ENCODE assay signal across 12 cellular contexts in the genomic region with DNA sequence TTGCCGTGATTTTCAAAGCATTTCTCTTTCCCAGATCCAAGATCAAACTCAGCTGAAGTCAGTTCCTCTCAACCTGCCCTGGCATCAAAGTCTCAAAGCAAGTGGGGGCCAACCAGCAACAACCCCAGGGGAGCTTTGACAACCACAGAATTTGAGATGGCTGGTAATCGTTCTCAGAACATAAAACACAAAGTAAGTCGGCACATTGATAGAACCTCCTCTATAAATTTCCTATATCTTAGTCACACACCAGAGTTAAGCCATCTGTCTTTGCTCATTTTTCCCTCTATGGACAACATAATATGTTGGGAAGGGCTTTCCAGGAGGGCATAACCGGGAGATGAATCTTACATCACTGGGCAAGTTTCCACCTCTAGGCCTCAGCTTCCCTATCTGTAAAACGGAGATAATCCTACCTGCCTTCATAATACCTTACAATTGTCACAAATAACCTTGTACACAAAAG. TPM values are rescaled to one million over a fixed set of nuclear protein-coding genes. Genes with fewer than 3 reads are reported as not detected.
DNase-seq lines count a peak whose midpoint lies in the region; ATAC-seq and TF ChIP-seq lines count a peak whose summit lies in the region.
"Had no signal": no experiment of that assay in that cellular context is flagged by ENCODE, and none has a peak within 500 bp of the region (broad histone marks: within the 10 kb centered on the region; RNA-seq: fewer than 3 reads in every experiment).

No MANE protein-coding gene starts in this region.

- H3K27ac ChIP-seq in MM.1S (ENCODE audit: low read length) (peak overlapping the region; percentile 94; the same call in 1 of the 2 replicates), psoas muscle (peak overlapping the region; percentile 85), upper lobe of right lung (no peak overlapping the region)

- no peak for DNase-seq in T-helper 2 cell treated with Interferon-gamma antibody and Interleukin-4, amounts not matched to agents 5 μg/mL and 100 μg/mL, for 36 hours (ENCODE audit: low spot score)
- DNase-seq in T-helper 2 cell (no peak), MM.1S (no peak), MCF 10A (ENCODE audit: unreplicated experiment) (no peak), psoas muscle (no peak), MG63 (no peak), upper lobe of right lung (no peak), cortex of kidney (lab: John Stamatoyannopoulos, UW) (no peak)
- DNase-seq: kidney, NCI-H187, right cardiac atrium, SJCRH30 had no signal

- BruUV-seq in MCF 10A (replicated peaks; lab: Mats Ljungman, UMichigan) = no TSS peak

- H3K36me3 ChIP-seq in MM.1S (replicated peaks; ENCODE audit: insufficient read depth, low read length) (peaks cover 12% of the 10 kb centered on the region), psoas muscle (ENCODE audit: insufficient read depth in 1 of 2, low read depth in 1 of 2) (peaks cover 8 to 54% of the 10 kb centered on the region in 2 donors), MG63 (peaks cover 69% of the 10 kb centered on the region), upper lobe of right lung (peaks cover 35% of the 10 kb centered on the region)

- no peaks in the 10 kb centered on the region for H3K9me3 Mint-ChIP-seq in T-helper 2 cell treated with Interferon-gamma antibody and Interleukin-4, amounts not matched to agents 5 μg/mL and 100 μg/mL, for 36 hours
- H3K9me3 Mint-ChIP-seq in MCF 10A (ENCODE audit: unreplicated experiment) = no peaks in the 10 kb centered on the region

- H3K4me1 ChIP-seq in MM.1S (ENCODE audit: low read length) = peaks cover 28% of the 10 kb centered on the region
- H3K4me1 ChIP-seq in psoas muscle = peaks cover 35% of the 10 kb centered on the region
- H3K4me1 ChIP-seq in upper lobe of right lung = peaks cover 34% of the 10 kb centered on the region

- H3K79me2 ChIP-seq in MM.1S (ENCODE audit: low read length) = peaks cover 75% of the 10 kb centered on the region

- POLR2A ChIA-PET in MCF 10A (lab: Yijun Ruan, JAX) = interaction anchor here (0.5 to 4.4 kb wide), 7 partner anchors 11 to 246 kb away, joined by 3 to 64 read pairs (median 14); a partner anchor contains a TSS

- peaks cover 41% of the 10 kb centered on the region for H3F3A ChIP-seq in MM.1S (ENCODE audit: insufficient read depth, low read length)

- H3K4me3 ChIP-seq in MM.1S (ENCODE audit: low read length) = peak overlapping the region; percentile 88; the same call in 1 of the 2 replicates
- H3K4me3 ChIP-seq in psoas muscle = peak overlapping the region; percentile 82
- no peak overlapping the region for H3K4me3 ChIP-seq in MG63
- no peak overlapping the region for H3K4me3 ChIP-seq in upper lobe of right lung

- no peaks in the 10 kb centered on the region for H3K27me3 Mint-ChIP-seq in T-helper 2 cell treated with Interferon-gamma antibody and Interleukin-4, amounts not matched to agents 5 μg/mL and 100 μg/mL, for 36 hours (ENCODE audit: low read depth)
- H3K27me3 Mint-ChIP-seq in MCF 10A (ENCODE audit: insufficient read depth, unreplicated experiment) = no peaks in the 10 kb centered on the region

- ATAC-seq in psoas muscle (no peak), upper lobe of right lung (no peak)
- ATAC-seq: right cardiac atrium had no signal

- no peak overlapping the region for H2AFZ ChIP-seq in MM.1S (ENCODE audit: low read length)

- TF ChIP-seq CTCF in MM.1S (IDR thresholded peaks at IDR 0.05; ENCODE audit: low read length) (no peak), MCF 10A (IDR thresholded peaks at IDR 0.05; ENCODE audit: unreplicated experiment) (no peak), psoas muscle (IDR thresholded peaks at IDR 0.05) (no peak), upper lobe of right lung (IDR thresholded peaks at IDR 0.05) (no peak)

- H3K36me3 Mint-ChIP-seq in T-helper 2 cell treated with Interferon-gamma antibody and Interleukin-4, amounts not matched to agents 5 μg/mL and 100 μg/mL, for 36 hours (ENCODE audit: low read depth) = peaks cover 77% of the 10 kb centered on the region
- H3K36me3 Mint-ChIP-seq in MCF 10A (ENCODE audit: insufficient read depth, unreplicated experiment) = peaks cover 75% of the 10 kb centered on the region

- peak overlapping the region; percentile 83 for H3K4me2 ChIP-seq in MM.1S (ENCODE audit: low read depth, low read length)

- H3K9me2 ChIP-seq in MM.1S (replicated peaks; ENCODE audit: insufficient read depth, low read length) = no peaks in the 10 kb centered on the region

- H3K4me1 Mint-ChIP-seq in T-helper 2 cell treated with Interferon-gamma antibody and Interleukin-4, amounts not matched to agents 5 μg/mL and 100 μg/mL, for 36 hours (ENCODE audit: low read depth) = peaks cover 51% of the 10 kb centered on the region
- H3K4me1 Mint-ChIP-seq in MCF 10A (ENCODE audit: insufficient read depth, unreplicated experiment) = peaks cover 30% of the 10 kb centered on the region

- peak overlapping the region; percentile 98 for H3K4me3 Mint-ChIP-seq in T-helper 2 cell treated with Interferon-gamma antibody and Interleukin-4, amounts not matched to agents 5 μg/mL and 100 μg/mL, for 36 hours
- peak overlapping the region; percentile 91 for H3K4me3 Mint-ChIP-seq in MCF 10A (ENCODE audit: unreplicated experiment)

- CTCF ChIA-PET in MCF 10A (lab: Yijun Ruan, JAX) = no interaction called here

- H3K27ac Mint-ChIP-seq in T-helper 2 cell treated with Interferon-gamma antibody and Interleukin-4, amounts not matched to agents 5 μg/mL and 100 μg/mL, for 36 hours = peak overlapping the region; percentile 96
- H3K27ac Mint-ChIP-seq in MCF 10A (ENCODE audit: low read depth, unreplicated experiment) = peak overlapping the region; percentile 95

- H4K20me1 ChIP-seq in MM.1S (ENCODE audit: insufficient read depth, low read length) = 0 out of 2 replicates have a peak, but pooled peaks cover 9% of the 10 kb centered on the region

- no peak overlapping the region for H3K9ac ChIP-seq in MM.1S (ENCODE audit: low read length)

- H3K27me3 ChIP-seq in MM.1S (replicated peaks; ENCODE audit: insufficient read depth, low read length) (no peaks in the 10 kb centered on the region), psoas muscle (ENCODE audit: insufficient read depth in 3 of 3, low read length in 2 of 3) (no peaks in the 10 kb centered on the region), MG63 (no peaks in the 10 kb centered on the region), upper lobe of right lung (no peaks in the 10 kb centered on the region)
- H3K27me3 ChIP-seq: SJCRH30 had no signal

- WGBS in psoas muscle, 3 donors = 68 to 72% (median 69%) methylated on average over 5 of the region's 5 CpGs

- intact Hi-C loops in MCF 10A (cut with micrococcal nuclease) (no loop called here), psoas muscle (cut with DNase I) (loop anchor here in 1 of 2 donors (5.0 kb wide), 1 partner anchor 249 kb away; a partner anchor contains a TSS), upper lobe of right lung (cut with DNase I) (no loop called here)

- H3K9me3 ChIP-seq in MM.1S (replicated peaks; ENCODE audit: insufficient read depth, low read length) (no peaks in the 10 kb centered on the region), psoas muscle (no peaks in the 10 kb centered on the region), MG63 (no peaks in the 10 kb centered on the region), upper lobe of right lung (no peaks in the 10 kb centered on the region)
- H3K9me3 ChIP-seq: SJCRH30 had no signal

RNA-seq across cellular contexts. Expression of a gene that starts 1.2 kb away (rescaled TPM):
- total RNA-seq in MCF 10A (2022) (33.1 and 35.1 TPM in 2 replicates), psoas muscle (10 to 100 TPM in 1 of 4 donors, 1 to 10 TPM in 3; 6.6 to 11.2 (median 8.6) TPM), upper lobe of right lung (12.4 TPM)
- 10 to 100 TPM in 2 of 3 donors, 1 to 10 TPM in 1; 6.3 to 16.6 (median 10.3) TPM for polyA plus RNA-seq in psoas muscle
- total RNA-seq in MG63 (2014; rRNA removed; shearing (Covaris generic); ENCODE audit: low replicate concordance) = 31.1 and 39.5 TPM in 2 replicates

RNA-seq across cellular contexts. Expression of a gene that starts 4.2 kb away (rescaled TPM):
- total RNA-seq in MCF 10A (2022) (203 and 247 TPM in 2 replicates), psoas muscle (100 to 1,000 TPM; 104 to 129 (median 119) TPM), upper lobe of right lung (52.5 TPM)
- polyA plus RNA-seq in psoas muscle = 100 to 1,000 TPM in 2 of 3 donors, 10 to 100 TPM in 1; 82.2 to 132 (median 128) TPM
- total RNA-seq in MG63 (2014; rRNA removed; shearing (Covaris generic); ENCODE audit: low replicate concordance) = 61.4 TPM in 2 replicates

Comparison
In these comparisons a context has a peak if more than half of its experiments do, and no peak if none do; other contexts are left out.
1. H3K4me3 ChIP-seq: peak in MM.1S (single experiment) and psoas muscle (single experiment); none in MG63 (single experiment) and upper lobe of right lung (single experiment).